In genomic region chr10:119028900-119029612, GRCh38 we compare ENCODE assay signal across 8 cellular contexts. TPM values are rescaled to one million over a fixed set of nuclear protein-coding genes. Genes with fewer than 3 reads are reported as not detected.
DNase-seq lines count a peak whose midpoint lies in the region; ATAC-seq, FAIRE-seq and TF ChIP-seq lines count a peak whose summit lies in the region.

No MANE protein-coding gene starts in this region.

- no peak overlapping the region for H3K23ac ChIP-seq in trophoblast cell (ENCODE audit: low read length)

- H2BK12ac ChIP-seq in trophoblast cell (ENCODE audit: low read length), result no peak overlapping the region

- H3K9me2 ChIP-seq in MM.1S (replicated peaks; ENCODE audit: insufficient read depth, low read length), result no peaks in the 10 kb centered on the region

- intact Hi-C loops in cardiac septum (cut with DNase I), result loop anchor here (2.0 to 10.0 kb wide), 4 partner anchors 70 to 272 kb away; no protein-coding TSS in a partner anchor
- intact Hi-C loops in thyroid gland (cut with DNase I), result no loop called here

- H3K4me3 ChIP-seq in MM.1S (ENCODE audit: low read length), result peak overlapping the region; percentile 50
- peak overlapping the region; percentile 38 for H3K4me3 ChIP-seq in trophoblast cell (ENCODE audit: low read depth, low read length)
- peak overlapping the region in 1 of 3 donors; percentile 25 for H3K4me3 ChIP-seq in thyroid gland (replicated peaks in 1 of 3)

- H3K14ac ChIP-seq in trophoblast cell (ENCODE audit: low read length), result no peak overlapping the region

- peaks cover 14% of the 10 kb centered on the region for H3K36me3 Mint-ChIP-seq in activated naive CD8-positive, alpha-beta T cell treated with anti-CD3 and anti-CD28 coated beads, Interleukin-2, amount 50 U/mL, for 24 hours (ENCODE audit: low read depth)

- peaks cover 12% of the 10 kb centered on the region for H4K20me1 ChIP-seq in MM.1S (ENCODE audit: insufficient read depth, low read length)

- no peaks in the 10 kb centered on the region for H3K27me3 ChIP-seq in MM.1S (replicated peaks; ENCODE audit: insufficient read depth, low read length)
- H3K27me3 ChIP-seq in trophoblast cell (ENCODE audit: insufficient read depth, low read length), result no peaks in the 10 kb centered on the region
- H3K27me3 ChIP-seq in thyroid gland, result no peaks in the 10 kb centered on the region

- H3K36me3 ChIP-seq in MM.1S (replicated peaks; ENCODE audit: insufficient read depth, low read length) (no peaks in the 10 kb centered on the region), trophoblast cell (ENCODE audit: control insufficient read depth in 1 of 2, insufficient read depth in 2 of 2, low read length in 2 of 2) (peaks cover 5 to 7% of the 10 kb centered on the region in 2 experiments), thyroid gland (peaks cover 7 to 10% of the 10 kb centered on the region in 2 donors)

- DNase-seq in ELF-1 (ENCODE audit: low read depth, low spot score), result peak; percentile 98
- DNase-seq in H54 (ENCODE audit: insufficient read length, low spot score), result peak; percentile 70
- DNase-seq in MM.1S, result peak; percentile 92
- DNase-seq in SW 1271 (lab: John Stamatoyannopoulos, UW), result peak; percentile 43 to 64
- peak; percentile 80 for DNase-seq in activated naive CD8-positive, alpha-beta T cell treated with anti-CD3 and anti-CD28 coated beads, Interleukin-2, amount 50 U/mL, for 24 hours
- DNase-seq in cardiac septum (ENCODE audit: low spot score), result peak; percentile 92
- peak; percentile 88 to 89 for DNase-seq in trophoblast cell
- peak; percentile 93 for DNase-seq in thyroid gland

- no peaks in the 10 kb centered on the region for H3K9me3 Mint-ChIP-seq in activated naive CD8-positive, alpha-beta T cell treated with anti-CD3 and anti-CD28 coated beads, Interleukin-2, amount 50 U/mL, for 24 hours

- TF ChIP-seq POLR2A in H54 (IDR thresholded peaks at IDR 0.05; ENCODE audit: low read depth, low read length) (no peak), thyroid gland (IDR thresholded peaks at IDR 0.05) (no peak)

- no peak overlapping the region for H2AK5ac ChIP-seq in trophoblast cell (ENCODE audit: low read length)

- peak; percentile 20 for TF ChIP-seq CTCF in MM.1S (IDR thresholded peaks at IDR 0.05; ENCODE audit: low read length)
- peak in 3 of 6 experiments; percentile 14 to 34 (median 28) for TF ChIP-seq CTCF in thyroid gland (IDR thresholded peaks at IDR 0.05)

- peak overlapping the region; percentile 7; the same call in 1 of the 2 replicates for H3K9ac ChIP-seq in MM.1S (ENCODE audit: low read length)
- no peak overlapping the region for H3K9ac ChIP-seq in trophoblast cell (ENCODE audit: low read length)

- no peak for FAIRE-seq in H54 (lab: Jason Lieb, UNC)

- H3K27ac Mint-ChIP-seq in activated naive CD8-positive, alpha-beta T cell treated with anti-CD3 and anti-CD28 coated beads, Interleukin-2, amount 50 U/mL, for 24 hours, result no peak overlapping the region

- H2BK5ac ChIP-seq in trophoblast cell (ENCODE audit: low read depth, low read length, poor library complexity), result no peak overlapping the region

- H3K4me1 Mint-ChIP-seq in activated naive CD8-positive, alpha-beta T cell treated with anti-CD3 and anti-CD28 coated beads, Interleukin-2, amount 50 U/mL, for 24 hours, result peaks cover 16% of the 10 kb centered on the region

- peaks cover 31% of the 10 kb centered on the region for H3F3A ChIP-seq in MM.1S (ENCODE audit: insufficient read depth, low read length)

- H3K79me2 ChIP-seq in MM.1S (ENCODE audit: low read length) (peaks cover 13% of the 10 kb centered on the region), trophoblast cell (ENCODE audit: control insufficient read depth, insufficient read depth, low read length, poor library complexity) (peaks cover 2% of the 10 kb centered on the region)

- H3K4me1 ChIP-seq in MM.1S (ENCODE audit: low read length) (peaks cover 19% of the 10 kb centered on the region), trophoblast cell (ENCODE audit: control insufficient read depth in 1 of 2, insufficient read depth in 2 of 2, low read length in 2 of 2) (peaks cover 13 to 16% of the 10 kb centered on the region in 2 experiments), thyroid gland (peaks cover 33 to 36% of the 10 kb centered on the region in 2 donors)

- no peak overlapping the region for H4K12ac ChIP-seq in trophoblast cell (ENCODE audit: low read depth, low read length)

- no peak overlapping the region for H3K4ac ChIP-seq in trophoblast cell (ENCODE audit: low read depth, low read length)

- H3K27ac ChIP-seq in MM.1S (ENCODE audit: low read length), result no peak overlapping the region
- no peak overlapping the region for H3K27ac ChIP-seq in trophoblast cell (ENCODE audit: low read depth, low read length)
- peak overlapping the region; percentile 69 to 77 (median 75) for H3K27ac ChIP-seq in thyroid gland

- H3K4me2 ChIP-seq in MM.1S (ENCODE audit: low read depth, low read length), result peak overlapping the region; percentile 48
- peak overlapping the region; percentile 99 for H3K4me2 ChIP-seq in trophoblast cell (ENCODE audit: low read length)

- no peaks in the 10 kb centered on the region for H3K79me1 ChIP-seq in trophoblast cell (ENCODE audit: low read length)

- H2BK120ac ChIP-seq in trophoblast cell (ENCODE audit: insufficient read depth, low read length, poor library complexity), result no peak overlapping the region

- no peak overlapping the region for H4K8ac ChIP-seq in trophoblast cell (ENCODE audit: low read depth, low read length)

- no peak overlapping the region for H3K18ac ChIP-seq in trophoblast cell (ENCODE audit: low read length)

- peak; percentile 73 for ATAC-seq in activated naive CD8-positive, alpha-beta T cell treated with anti-CD3 and anti-CD28 coated beads, Interleukin-2, amount 50 U/mL, for 24 hours

- no CpG with 5 or more reads among the region's 68 CpGs for WGBS in trophoblast cell (ENCODE audit: extremely low coverage, insufficient coverage, insufficient read length)
- 29 to 39% methylated on average over 16 to 25 of the region's 68 CpGs for WGBS in thyroid gland, 2 donors

- no peaks in the 10 kb centered on the region for H3K9me3 ChIP-seq in MM.1S (replicated peaks; ENCODE audit: insufficient read depth, low read length)
- no peaks in the 10 kb centered on the region for H3K9me3 ChIP-seq in trophoblast cell (ENCODE audit: insufficient read depth, low read depth, low read length)
- H3K9me3 ChIP-seq in thyroid gland, result no peaks in the 10 kb centered on the region

- H4K91ac ChIP-seq in trophoblast cell (ENCODE audit: low read depth, low read length), result no peak overlapping the region

- H3K4me3 Mint-ChIP-seq in activated naive CD8-positive, alpha-beta T cell treated with anti-CD3 and anti-CD28 coated beads, Interleukin-2, amount 50 U/mL, for 24 hours, result peak overlapping the region; percentile 51

- H2AFZ ChIP-seq in MM.1S (ENCODE audit: low read length) (peak overlapping the region; percentile 31), trophoblast cell (ENCODE audit: insufficient read depth, low read length, poor library complexity) (no peak overlapping the region)

- H3K27me3 Mint-ChIP-seq in activated naive CD8-positive, alpha-beta T cell treated with anti-CD3 and anti-CD28 coated beads, Interleukin-2, amount 50 U/mL, for 24 hours, result peaks cover 5% of the 10 kb centered on the region

RNA-seq across cellular contexts. Expression of gene NANOS1, which starts 0.5 kb away (rescaled TPM):
- total RNA-seq in cardiac septum, result 10.3 TPM
- 2.4 and 3.3 TPM in 2 replicates for polyA plus RNA-seq in trophoblast cell (2013)
- 10 to 100 TPM; 16.5 to 25.0 (median 20.4) TPM for total RNA-seq in thyroid gland

RNA-seq across cellular contexts. Expression of gene EIF3A, which starts 51.6 kb away (rescaled TPM):
- 133 TPM for total RNA-seq in cardiac septum
- 155 and 157 TPM in 2 replicates for polyA plus RNA-seq in trophoblast cell (2013)
- total RNA-seq in thyroid gland, result 100 to 1,000 TPM in 2 of 4 donors, 10 to 100 TPM in 2; 85.6 to 113 (median 102) TPM

Comparison
In these comparisons a context has a peak if more than half of its experiments do, and no peak if none do; other contexts are left out.
1. H3K27ac ChIP-seq: peak in thyroid gland (3 of 3); none in MM.1S (single experiment) and trophoblast cell (single experiment).
2. Peak in every context shown above with its lines, with median percentiles within 50 percentile points of each other: DNase-seq.